6 cellular contexts compared by ENCODE assay signal in genomic region chr19:10568444-10568825, GRCh38. TPM values are rescaled to one million over a fixed set of nuclear protein-coding genes. Genes with fewer than 3 reads are reported as not detected.
DNase-seq lines count a peak whose midpoint lies in the region; ATAC-seq and TF ChIP-seq lines count a peak whose summit lies in the region.

No MANE protein-coding gene starts in this region.

- H2BK12ac ChIP-seq in H9 (ENCODE audit: insufficient read length, low read depth, low read length): no peak overlapping the region

- ATAC-seq in WTC11: peak; percentile 6

- no peaks in the 10 kb centered on the region for H3K9me2 ChIP-seq in hepatocyte (replicated peaks; ENCODE audit: insufficient read depth)

- H4K8ac ChIP-seq in H9 (replicated peaks; ENCODE audit: insufficient read length, low read depth, low read length): no peak overlapping the region

- H3K14ac ChIP-seq in H9 (ENCODE audit: insufficient read depth, low read length): no peak overlapping the region

- TF ChIP-seq CTCF in AG04450 (IDR thresholded peaks at IDR 0.05; ENCODE audit: low read depth, low read length): no peak
- no peak for TF ChIP-seq CTCF in H9 (conservative IDR thresholded peaks at IDR 0.05)
- TF ChIP-seq CTCF in WTC11 (IDR thresholded peaks at IDR 0.05): no peak
- TF ChIP-seq CTCF in hepatocyte (IDR thresholded peaks at IDR 0.05; ENCODE audit: poor library complexity): no peak

- H3K4me1 Mint-ChIP-seq in H9 (peaks cover 33 to 39% of the 10 kb centered on the region in 2 experiments), WTC11 (peaks cover 35% of the 10 kb centered on the region)

- POLR2A ChIA-PET in AG04450 (lab: Yijun Ruan, JAX) (interaction anchor here (0.6 kb wide), 1 partner anchor 259 kb away, joined by 3 read pairs; no protein-coding TSS in a partner anchor), WTC11 (lab: Charles Lee) (no interaction called here)

- H3K79me2 ChIP-seq in H9 (ENCODE audit: insufficient read depth, low read length): no peaks in the 10 kb centered on the region
- peaks cover 9% of the 10 kb centered on the region for H3K79me2 ChIP-seq in hepatocyte

- H3K4me2 ChIP-seq in H9 (ENCODE audit: insufficient read depth, insufficient read length, low read length) (peak overlapping the region; percentile 71), hepatocyte (peak overlapping the region; percentile 95)

- no peak overlapping the region for H3K23ac ChIP-seq in H9 (ENCODE audit: insufficient read length, low read depth, low read length)

- no peak overlapping the region for H2BK120ac ChIP-seq in H9 (ENCODE audit: low read depth, low read length, poor library complexity, severe bottlenecking)

- no peak overlapping the region for H2BK15ac ChIP-seq in H9 (ENCODE audit: low read depth, low read length)

- H3K23me2 ChIP-seq in H9 (ENCODE audit: insufficient read length, low read depth, low read length, poor library complexity, severe bottlenecking): peaks cover 10% of the 10 kb centered on the region

- H3K4ac ChIP-seq in H9 (ENCODE audit: low read depth, low read length): no peak overlapping the region

- CTCF ChIA-PET in AG04450 (lab: Charles Lee) (interaction anchor here (0.9 to 1.5 kb wide), 3 partner anchors 78 to 149 kb away, joined by 3 to 7 read pairs (median 6); partner anchors contain the start of gene DNM2), WTC11 (lab: Charles Lee) (interaction anchor here (0.8 to 4.2 kb wide), 11 partner anchors 13 to 150 kb away, joined by 3 to 20 read pairs (median 4); no protein-coding TSS in a partner anchor)

- H3K27ac ChIP-seq in AG04450 (ENCODE audit: low read depth, low read length) (no peak overlapping the region), H9 (ENCODE audit: insufficient read length, low read depth, low read length) (no peak overlapping the region), hepatocyte (peak overlapping the region; percentile 8), stomach smooth muscle (ENCODE audit: low read length) (no peak overlapping the region)

- DNase-seq in AG04450 (ENCODE audit: low read depth, low spot score) (no peak), H9 (peak; percentile 69), WTC11 (ENCODE audit: low spot score) (peak; percentile 74), hepatocyte (ENCODE audit: low spot score) (peak; percentile 82), NOMO-1 (lab: John Stamatoyannopoulos, UW; ENCODE audit: unreplicated experiment in 2 of 2) (no peak)

- no peak overlapping the region for H3K56ac ChIP-seq in H9 (ENCODE audit: insufficient read length, low read depth, low read length)

- no peak overlapping the region for H3K18ac ChIP-seq in H9 (ENCODE audit: insufficient read length, low read depth, low read length)

- H3K4me3 Mint-ChIP-seq in H9 (peak overlapping the region; percentile 81 to 90), WTC11 (peak overlapping the region; percentile 94)

- no peak overlapping the region for H2BK5ac ChIP-seq in H9 (ENCODE audit: insufficient read length, low read length)

- H3K27me3 Mint-ChIP-seq in H9 (ENCODE audit: low read depth) (peaks cover 16% of the 10 kb centered on the region), WTC11 (ENCODE audit: low read depth) (peaks cover 19% of the 10 kb centered on the region)

- H2AK5ac ChIP-seq in H9 (ENCODE audit: insufficient read length, low read length): no peak overlapping the region

- no peaks in the 10 kb centered on the region for H3K9me3 Mint-ChIP-seq in H9
- H3K9me3 Mint-ChIP-seq in WTC11: no peaks in the 10 kb centered on the region

- H3K4me3 ChIP-seq in AG04450 (ENCODE audit: low read depth, low read length): peak overlapping the region; percentile 69
- H3K4me3 ChIP-seq in hepatocyte: peak overlapping the region; percentile 42
- peak overlapping the region; percentile 71 to 77 for H3K4me3 ChIP-seq in stomach smooth muscle (ENCODE audit: low read length in 2 of 2)

- H2BK20ac ChIP-seq in H9 (ENCODE audit: low read depth, low read length, poor library complexity, severe bottlenecking): no peak overlapping the region

- no peaks in the 10 kb centered on the region for H3K79me1 ChIP-seq in H9 (ENCODE audit: insufficient read depth, low read depth, low read length, poor library complexity, severe bottlenecking)

- WGBS in H9 (ENCODE audit: extremely low coverage, insufficient read length, low lambda C conversion rate): no CpG with 5 or more reads among the region's 49 CpGs
- WGBS in hepatocyte (ENCODE audit: low lambda C conversion rate, missing lambda C conversion rate): 4% methylated on average over 13 of the region's 49 CpGs

- no peak overlapping the region for H4K5ac ChIP-seq in H9 (ENCODE audit: insufficient read length, low read depth, low read length)

- H4K20me1 ChIP-seq in H9 (ENCODE audit: control insufficient read depth, insufficient read depth, insufficient read length): no peaks in the 10 kb centered on the region
- H4K20me1 ChIP-seq in hepatocyte (ENCODE audit: insufficient read depth, poor library complexity, severe bottlenecking): no peaks in the 10 kb centered on the region

- H3K36me3 Mint-ChIP-seq in H9 (ENCODE audit: insufficient read depth in 1 of 3, low read depth in 3 of 3) (peaks cover 4 to 15% (median 7%) of the 10 kb centered on the region in 3 experiments; a peak in 6 of 7 replicates), WTC11 (0 out of 2 replicates have a peak, but pooled peaks cover 3% of the 10 kb centered on the region)

- H3K4me1 ChIP-seq in H9 (ENCODE audit: insufficient read depth, low read length) (no peaks in the 10 kb centered on the region), hepatocyte (ENCODE audit: insufficient read depth) (peaks cover 16% of the 10 kb centered on the region), stomach smooth muscle (ENCODE audit: control insufficient read depth, insufficient read depth, low read length) (peaks cover 37% of the 10 kb centered on the region)

- no peak overlapping the region for H3K9ac ChIP-seq in H9 (ENCODE audit: extremely low read depth, insufficient read length, low read length)
- H3K9ac ChIP-seq in stomach smooth muscle (ENCODE audit: low read length in 2 of 2): peak overlapping the region; percentile 36 to 45

- H3K36me3 ChIP-seq in hepatocyte (replicated peaks; ENCODE audit: insufficient read depth, low read depth) (no peaks in the 10 kb centered on the region), stomach smooth muscle (ENCODE audit: control insufficient read depth in 2 of 2, insufficient read depth in 2 of 2, low read length in 2 of 2) (no peaks in the 10 kb centered on the region)

- H3K27me3 ChIP-seq in AG04450 (ENCODE audit: control insufficient read depth, insufficient read depth, low read length): no peaks in the 10 kb centered on the region
- no peaks in the 10 kb centered on the region for H3K27me3 ChIP-seq in H9 (ENCODE audit: insufficient read depth, low read length)
- no peaks in the 10 kb centered on the region for H3K27me3 ChIP-seq in hepatocyte
- no peaks in the 10 kb centered on the region for H3K27me3 ChIP-seq in stomach smooth muscle (ENCODE audit: control insufficient read depth in 1 of 2, insufficient read depth in 2 of 2, low read length in 2 of 2)

- H3K27ac Mint-ChIP-seq in H9 (peak overlapping the region in 1 of 3 experiments; percentile 68; a peak in 2 of 7 replicates), WTC11 (0 out of 2 replicates have a peak overlapping the region, but pooled peaks have one; percentile 23)

- no peak overlapping the region for H3T11ph ChIP-seq in H9 (ENCODE audit: low read length)

- no peaks in the 10 kb centered on the region for H3K9me3 ChIP-seq in AG04450 (ENCODE audit: control insufficient read depth, insufficient read depth, low read length)
- no peaks in the 10 kb centered on the region for H3K9me3 ChIP-seq in H9 (ENCODE audit: control insufficient read depth, low read depth, low read length)
- H3K9me3 ChIP-seq in hepatocyte (ENCODE audit: low read depth): no peaks in the 10 kb centered on the region
- no peaks in the 10 kb centered on the region for H3K9me3 ChIP-seq in stomach smooth muscle (ENCODE audit: control insufficient read depth in 2 of 2, low read length in 2 of 2)

- no peak overlapping the region for H4K91ac ChIP-seq in H9 (ENCODE audit: insufficient read length, low read depth, low read length)

- no peak overlapping the region for H2AFZ ChIP-seq in H9 (ENCODE audit: low read length)
- H2AFZ ChIP-seq in hepatocyte: peak overlapping the region; percentile 28

TF ChIP-seq in WTC11, 78 proteins besides CTCF, POLR2A, EP300 and RAD21 (continues in another document):
- TF ChIP-seq NR1H2 (CRISPR knock-in tag; IDR thresholded peaks at IDR 0.05): no peak
- no peak for TF ChIP-seq SOX15 (CRISPR knock-in tag; IDR thresholded peaks at IDR 0.05)
- TF ChIP-seq ZNF121 (CRISPR knock-in tag; IDR thresholded peaks at IDR 0.05): peak; percentile 79
- TF ChIP-seq ZNF396 (CRISPR knock-in tag; IDR thresholded peaks at IDR 0.05; ENCODE audit: borderline replicate concordance): no peak
- TF ChIP-seq NFE2L1 (CRISPR knock-in tag; IDR thresholded peaks at IDR 0.05): no peak
- no peak for TF ChIP-seq ELF4 (CRISPR knock-in tag; IDR thresholded peaks at IDR 0.05; ENCODE audit: low read depth)
- TF ChIP-seq ZNF423 (CRISPR knock-in tag; IDR thresholded peaks at IDR 0.05): peak; percentile 92

RNA-seq across cellular contexts. Expression of gene CDKN2D, which starts 0.3 kb away (rescaled TPM):
- polyA plus RNA-seq in AG04450 (2011; rRNA removed) (3.9 and 4.3 TPM in 2 replicates), hepatocyte (13.9 and 15.0 TPM in 2 replicates)
- polyA minus RNA-seq in AG04450 (2011; rRNA and poly(A)+ RNA removed): 2.0 and 2.1 TPM in 2 replicates
- total RNA-seq in H9 (2021) (2.8 and 3.7 TPM in 2 replicates), WTC11 (2021) (2.1 to 3.3 TPM (median 2.5 TPM) in 3 replicates), hepatocyte (5.0 and 6.4 TPM in 2 replicates)

RNA-seq across cellular contexts. Expression of gene KRI1, which starts 2.6 kb away (rescaled TPM):
- polyA plus RNA-seq in AG04450 (2011; rRNA removed) (11.1 and 11.3 TPM in 2 replicates), hepatocyte (18.3 and 22.0 TPM in 2 replicates)
- 9.8 and 11.7 TPM in 2 replicates for polyA minus RNA-seq in AG04450 (2011; rRNA and poly(A)+ RNA removed)
- total RNA-seq in H9 (2021) (57.4 and 63.8 TPM in 2 replicates), WTC11 (2021) (43.6 to 50.9 TPM (median 49.3 TPM) in 3 replicates), hepatocyte (7.8 and 9.2 TPM in 2 replicates)

RNA-seq across cellular contexts. Expression of gene AP1M2, which starts 18.7 kb away (rescaled TPM):
- polyA plus RNA-seq in AG04450 (2011; rRNA removed): 0.17 TPM in 1 of 2 replicates, not detected in the other
- 0.37 TPM in 1 of 2 replicates, not detected in the other for polyA minus RNA-seq in AG04450 (2011; rRNA and poly(A)+ RNA removed)
- total RNA-seq in H9 (2021): 146 and 150 TPM in 2 replicates
- total RNA-seq in WTC11 (2021): 127 to 176 TPM (median 174 TPM) in 3 replicates
- total RNA-seq in hepatocyte: 63.7 and 66.5 TPM in 2 replicates
- 67.4 and 69.4 TPM in 2 replicates for polyA plus RNA-seq in hepatocyte

RNA-seq across cellular contexts. Expression of gene ATG4D, which starts 24.7 kb away (rescaled TPM):
- 4.6 and 8.7 TPM in 2 replicates for polyA plus RNA-seq in AG04450 (2011; rRNA removed)
- 7.3 and 10.6 TPM in 2 replicates for polyA minus RNA-seq in AG04450 (2011; rRNA and poly(A)+ RNA removed)
- total RNA-seq in H9 (2021): 55.2 and 55.8 TPM in 2 replicates
- total RNA-seq in WTC11 (2021): 50.3 to 59.4 TPM (median 53.8 TPM) in 3 replicates
- 13.1 and 24.1 TPM in 2 replicates for total RNA-seq in hepatocyte
- polyA plus RNA-seq in hepatocyte: 34.5 and 40.0 TPM in 2 replicates

RNA-seq across cellular contexts. Expression of gene S1PR5, which starts 51.2 kb away (rescaled TPM):
- polyA plus RNA-seq in AG04450 (2011; rRNA removed) (0.10 and 0.11 TPM in 2 replicates), hepatocyte (0.38 and 0.75 TPM in 2 replicates)
- polyA minus RNA-seq in AG04450 (2011; rRNA and poly(A)+ RNA removed): not detected in 2 replicates
- total RNA-seq in H9 (2021) (7.1 and 8.1 TPM in 2 replicates), WTC11 (2021) (3.8 to 5.4 TPM (median 4.1 TPM) in 3 replicates), hepatocyte (0.17 and 0.56 TPM in 2 replicates)

Comparison
In these comparisons a context has a peak if more than half of its experiments do, and no peak if none do; other contexts are left out.
1. DNase-seq: peak in H9 (single experiment), WTC11 (single experiment) and hepatocyte (single experiment); none in AG04450 (single experiment) and NOMO-1 (0 of 2).
2. Peak in every context shown above with its lines, with median percentiles within 50 percentile points of each other: H3K4me3 ChIP-seq.